In the genomic region with DNA sequence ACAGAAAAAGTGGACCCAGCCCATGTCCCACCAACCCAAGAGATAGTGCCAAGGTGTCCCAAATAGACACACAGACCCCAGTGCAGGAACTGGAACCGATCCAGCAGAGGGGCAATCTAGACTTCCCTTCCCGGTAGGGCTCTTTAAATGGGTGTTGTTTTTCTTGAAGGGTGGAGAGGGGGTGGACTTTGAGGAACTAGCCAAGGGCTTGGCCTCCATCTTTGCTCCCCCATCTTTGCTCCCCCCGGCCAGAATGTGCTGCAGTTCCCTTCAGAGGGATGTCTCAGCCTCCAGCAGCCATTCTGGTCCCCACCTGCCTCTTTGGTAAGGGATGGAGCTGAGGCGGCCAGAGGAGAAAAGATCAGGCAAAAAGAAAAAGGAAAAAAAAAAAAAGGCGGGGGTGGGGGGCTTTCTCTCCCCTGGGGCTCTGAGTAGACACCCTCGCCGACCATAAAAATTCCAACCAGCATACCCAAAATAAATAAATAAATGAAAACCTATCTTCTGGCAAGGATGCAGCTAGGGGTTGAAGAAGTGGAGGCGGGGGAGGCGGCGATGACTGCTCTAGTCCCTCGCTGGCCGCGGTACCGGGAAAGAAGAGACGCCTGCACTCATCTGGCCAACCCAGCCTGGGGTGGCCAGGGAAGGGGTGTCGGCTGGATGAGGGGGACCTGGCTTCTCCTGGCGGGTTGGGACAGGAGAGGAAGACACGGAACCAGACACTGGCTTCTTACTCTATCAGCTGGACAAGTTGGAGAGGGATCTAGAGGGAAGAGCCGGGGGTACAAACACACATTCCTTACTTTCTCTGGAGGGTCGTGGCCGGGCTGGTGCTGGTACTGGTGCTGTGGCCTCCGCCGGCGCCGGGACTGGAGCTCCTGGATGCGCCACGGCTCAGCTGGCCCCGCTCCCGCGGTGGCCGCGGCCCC, we compare ENCODE assay signal across 8 cellular contexts. TPM values are rescaled to one million over a fixed set of nuclear protein-coding genes. Genes with fewer than 3 reads are reported as not detected.
DNase-seq lines count a peak whose midpoint lies in the region; ATAC-seq, FAIRE-seq and TF ChIP-seq lines count a peak whose summit lies in the region.

No MANE protein-coding gene starts in this region.

- dilution Hi-C loops in keratinocyte (cut with MboI; ENCODE audit: extremely low pct_ligation_motif_present, low sequenced_read_pairs) = no loop called here

- FAIRE-seq in keratinocyte (lab: Jason Lieb, UNC) = no peak

- no peak for TF ChIP-seq CTCF in keratinocyte (optimal IDR thresholded peaks at IDR 0.05 in 1 of 3, IDR thresholded peaks at IDR 0.05 in 1 of 3, conservative IDR thresholded peaks at IDR 0.05 in 1 of 3; ENCODE audit: extremely low read depth in 1 of 3, insufficient read depth in 2 of 3, low read length in 3 of 3)

- H3K4me3 Mint-ChIP-seq in activated naive CD4-positive, alpha-beta T cell treated with anti-CD3 and anti-CD28 coated beads, Interleukin-2, amount 50 U/mL, for 24 hours = peak overlapping the region; percentile 84
- H3K4me3 Mint-ChIP-seq in stimulated activated naive CD8-positive, alpha-beta T cell treated with anti-CD3 and anti-CD28 coated beads, Interleukin-15, amount 100 ng/mL, for 72 hours = peak overlapping the region; percentile 84 to 91

- H3K9ac ChIP-seq in keratinocyte (ENCODE audit: control insufficient read depth, extremely low read depth, insufficient read depth, low read length) = no peak overlapping the region

- peaks cover 16% of the 10 kb centered on the region for H3K4me1 Mint-ChIP-seq in activated naive CD4-positive, alpha-beta T cell treated with anti-CD3 and anti-CD28 coated beads, Interleukin-2, amount 50 U/mL, for 24 hours
- H3K4me1 Mint-ChIP-seq in stimulated activated naive CD8-positive, alpha-beta T cell treated with anti-CD3 and anti-CD28 coated beads, Interleukin-15, amount 100 ng/mL, for 72 hours = peaks cover 18% of the 10 kb centered on the region

- no peaks in the 10 kb centered on the region for H3K79me2 ChIP-seq in keratinocyte (ENCODE audit: control insufficient read depth, insufficient read depth, low read length)

- DNase-seq in NCI-H2227 (lab: John Stamatoyannopoulos, UW; ENCODE audit: unreplicated experiment) (peak; percentile 17), NCI-H2227 treated with DMSO at 0.1 percent for 48 hours (lab: John Stamatoyannopoulos, UW) (no peak), keratinocyte (ENCODE audit: low read depth, low spot score) (no peak), NCI-H146 (lab: John Stamatoyannopoulos, UW) (no peak), Kasumi-1 (lab: John Stamatoyannopoulos, UW) (no peak)
- DNase-seq in stimulated activated naive CD8-positive, alpha-beta T cell treated with anti-CD3 and anti-CD28 coated beads, Interleukin-15, amount 100 ng/mL, for 72 hours = no peak

- ATAC-seq in stimulated activated naive CD8-positive, alpha-beta T cell treated with anti-CD3 and anti-CD28 coated beads, Interleukin-15, amount 100 ng/mL, for 72 hours = no peak
- no peak for ATAC-seq in HG03457 (IDR thresholded peaks at IDR 0.05; ENCODE audit: unreplicated experiment)

- no peaks in the 10 kb centered on the region for H3K36me3 Mint-ChIP-seq in activated naive CD4-positive, alpha-beta T cell treated with anti-CD3 and anti-CD28 coated beads, Interleukin-2, amount 50 U/mL, for 24 hours

- H4K20me1 ChIP-seq in keratinocyte (ENCODE audit: control insufficient read depth, extremely low read depth, insufficient read depth, low read length) = no peaks in the 10 kb centered on the region

- H3K4me2 ChIP-seq in keratinocyte (ENCODE audit: control insufficient read depth, extremely low read depth, insufficient read depth, low read depth, low read length) = peak overlapping the region; percentile 60

- H3K27ac ChIP-seq in keratinocyte (ENCODE audit: control insufficient read depth, insufficient read depth, low read length) = no peak overlapping the region

- H3K4me3 ChIP-seq in keratinocyte (ENCODE audit: control insufficient read depth in 2 of 3, extremely low read depth in 1 of 3, insufficient read depth in 2 of 3, low read depth in 1 of 3, low read length in 3 of 3) = peak overlapping the region in 2 of 3 experiments; percentile 39 to 44

- peaks cover 60% of the 10 kb centered on the region for H3K27me3 ChIP-seq in keratinocyte (ENCODE audit: control insufficient read depth, extremely low read depth, insufficient read depth, low read length)

- no peaks in the 10 kb centered on the region for H3K9me3 ChIP-seq in keratinocyte (ENCODE audit: control insufficient read depth, low read depth, low read length)

- H2AFZ ChIP-seq in keratinocyte (ENCODE audit: control insufficient read depth, low read length) = no peak overlapping the region

- H3K4me1 ChIP-seq in keratinocyte (ENCODE audit: control insufficient read depth, extremely low read depth, insufficient read depth, low read length) = no peaks in the 10 kb centered on the region

- no peak overlapping the region for H3K27ac Mint-ChIP-seq in activated naive CD4-positive, alpha-beta T cell treated with anti-CD3 and anti-CD28 coated beads, Interleukin-2, amount 50 U/mL, for 24 hours
- peak overlapping the region in 1 of 2 donors; percentile 86 for H3K27ac Mint-ChIP-seq in stimulated activated naive CD8-positive, alpha-beta T cell treated with anti-CD3 and anti-CD28 coated beads, Interleukin-15, amount 100 ng/mL, for 72 hours

- H3K9me1 ChIP-seq in keratinocyte (ENCODE audit: control insufficient read depth, extremely low read depth, insufficient read depth, low read length) = no peaks in the 10 kb centered on the region

- no peaks in the 10 kb centered on the region for H3K36me3 ChIP-seq in keratinocyte (ENCODE audit: control insufficient read depth in 2 of 2, extremely low read depth in 1 of 2, insufficient read depth in 2 of 2, low read length in 2 of 2)

- peaks cover 21% of the 10 kb centered on the region for H3K27me3 Mint-ChIP-seq in activated naive CD4-positive, alpha-beta T cell treated with anti-CD3 and anti-CD28 coated beads, Interleukin-2, amount 50 U/mL, for 24 hours
- peaks cover 69% of the 10 kb centered on the region for H3K27me3 Mint-ChIP-seq in stimulated activated naive CD8-positive, alpha-beta T cell treated with anti-CD3 and anti-CD28 coated beads, Interleukin-15, amount 100 ng/mL, for 72 hours

- no peaks in the 10 kb centered on the region for H3K9me3 Mint-ChIP-seq in activated naive CD4-positive, alpha-beta T cell treated with anti-CD3 and anti-CD28 coated beads, Interleukin-2, amount 50 U/mL, for 24 hours
- H3K9me3 Mint-ChIP-seq in stimulated activated naive CD8-positive, alpha-beta T cell treated with anti-CD3 and anti-CD28 coated beads, Interleukin-15, amount 100 ng/mL, for 72 hours = no peaks in the 10 kb centered on the region

RNA-seq across cellular contexts. Expression of a gene that starts 38.5 kb away (rescaled TPM):
- 3.9 to 7.7 TPM (median 4.7 TPM) in 3 replicates for polyA plus RNA-seq in keratinocyte
- 2.5 TPM for polyA plus RNA-seq in keratinocyte (2011; ENCODE audit: low read depth)
- 5.1 and 6.0 TPM in 2 replicates for polyA plus RNA-seq in keratinocyte (2011; cell fraction: cytosol; rRNA removed)
- 10.2 and 13.5 TPM in 2 replicates for polyA plus RNA-seq in keratinocyte (2011; cell fraction: nucleus; rRNA removed)
- polyA plus RNA-seq in keratinocyte (2012; ENCODE audit: low replicate concordance) = 7.0 and 7.7 TPM in 2 replicates
- polyA minus RNA-seq in keratinocyte = 5.5 to 6.9 TPM (median 6.3 TPM) in 3 replicates
- polyA minus RNA-seq in keratinocyte (2011; cell fraction: cytosol; rRNA and poly(A)+ RNA removed) = 10.9 TPM
- 10.3 and 11.1 TPM in 2 replicates for polyA minus RNA-seq in keratinocyte (2011; cell fraction: nucleus; rRNA and poly(A)+ RNA removed)
